ENCODE assay signal across 1 cellular context in the genomic region with DNA sequence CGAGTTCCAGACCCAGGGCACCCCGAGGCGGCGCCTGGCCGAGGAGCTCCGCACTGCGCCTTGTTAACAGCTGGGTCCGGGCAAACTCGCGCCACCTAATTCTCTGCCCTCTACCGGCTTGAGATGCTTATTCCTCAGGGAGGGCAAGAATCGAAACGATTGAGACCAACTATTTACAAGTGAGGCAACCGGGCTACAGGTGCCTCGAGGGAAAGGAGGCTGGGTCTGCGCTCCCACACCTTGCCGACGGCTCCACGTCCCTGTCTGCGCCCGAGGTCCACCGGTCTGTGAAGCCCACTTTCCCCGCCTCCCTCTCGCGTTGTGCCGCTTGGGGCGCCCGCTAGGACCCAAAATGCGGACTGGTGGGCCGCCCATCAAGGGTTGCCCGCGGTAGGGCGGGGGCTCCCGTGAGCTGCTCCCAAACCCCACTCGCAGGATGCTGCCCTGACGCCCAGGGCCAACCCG.
TF ChIP-seq lines count a peak whose summit lies in the region.

No MANE protein-coding gene starts in this region.

TF ChIP-seq in IMR-90, 13 proteins besides CTCF, POLR2A, EP300 and RAD21 (continued from another document):
- TF ChIP-seq MAZ (IDR thresholded peaks at IDR 0.05; ENCODE audit: borderline replicate concordance, low read depth, low read length) (no peak), MXI1 (IDR thresholded peaks at IDR 0.05; ENCODE audit: borderline replicate concordance, low read depth, low read length) (no peak), BHLHE40 (IDR thresholded peaks at IDR 0.05; ENCODE audit: low read depth, low read length) (no peak), FOS (IDR thresholded peaks at IDR 0.05; ENCODE audit: low read depth, low read length) (no peak), MAFK (IDR thresholded peaks at IDR 0.05; ENCODE audit: low read depth, low read length) (no peak)
